ENCODE assay signal across 9 cellular contexts in the genomic region with DNA sequence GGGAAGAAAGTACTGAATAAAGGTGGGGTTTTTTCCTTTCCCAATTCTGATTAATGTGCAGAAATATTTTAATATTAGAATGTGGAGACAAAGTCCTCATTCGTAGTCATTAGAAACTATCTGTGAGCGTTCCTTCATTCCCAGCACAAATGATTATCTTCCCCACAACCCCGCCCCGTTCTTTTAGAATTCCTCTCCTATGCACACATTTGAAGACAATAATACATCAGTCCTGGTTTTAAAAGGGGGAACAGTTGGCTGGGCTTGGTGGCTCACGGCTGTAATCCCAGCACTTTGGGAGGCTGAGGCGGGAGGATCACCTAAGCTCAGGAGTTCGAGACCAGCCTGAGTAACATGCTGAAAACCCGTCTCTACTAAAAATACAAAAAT. TPM values are rescaled to one million over a fixed set of nuclear protein-coding genes. Genes with fewer than 3 reads are reported as not detected.
A peak's percentile ranks its signal among the peaks of the same experiment; 100 is the strongest.
DNase-seq lines count a peak whose midpoint lies in the region; TF ChIP-seq lines count a peak whose summit lies in the region.
"Had no signal": no experiment of that assay in that cellular context is flagged by ENCODE, and none has a peak within 500 bp of the region (broad histone marks: within the 10 kb centered on the region; RNA-seq: fewer than 3 reads in every experiment).

No MANE protein-coding gene starts in this region.

- H3K79me2 ChIP-seq in fibroblast of lung (ENCODE audit: control insufficient read depth, insufficient read depth, low read length), result peaks cover 24% of the 10 kb centered on the region

- H3K4me2 ChIP-seq in fibroblast of lung (ENCODE audit: extremely low read depth, insufficient read depth, low read length), result peak overlapping the region; percentile 78

- peak overlapping the region; percentile 78 for H3K4me3 ChIP-seq in GM12865 (ENCODE audit: low read depth, low read length)
- peak overlapping the region; percentile 62 to 99 (median 84) for H3K4me3 ChIP-seq in fibroblast of lung (replicated peaks in 1 of 4; ENCODE audit: control extremely low read depth in 1 of 4, insufficient read depth in 1 of 4, low read depth in 3 of 4, low read length in 4 of 4)
- H3K4me3 ChIP-seq in retinal pigment epithelial cell (ENCODE audit: low read length), result peak overlapping the region; percentile 95

- H2AFZ ChIP-seq in fibroblast of lung (ENCODE audit: low read length), result no peak overlapping the region

- peak overlapping the region; percentile 36 for H3K9ac ChIP-seq in fibroblast of lung (ENCODE audit: insufficient read depth, low read length)

- TF ChIP-seq CTCF in GM12865 (IDR thresholded peaks at IDR 0.05; ENCODE audit: insufficient read depth, low read depth, low read length, missing control alignments), result no peak
- no peak for TF ChIP-seq CTCF in fibroblast of lung (conservative IDR thresholded peaks at IDR 0.05 in 1 of 2, IDR thresholded peaks at IDR 0.05 in 1 of 2; ENCODE audit: low read depth in 1 of 2, low read length in 2 of 2)
- TF ChIP-seq CTCF in retinal pigment epithelial cell (conservative IDR thresholded peaks at IDR 0.05; ENCODE audit: low read depth, low read length), result no peak
- no peak for TF ChIP-seq CTCF in GM20000 (IDR thresholded peaks at IDR 0.05; ENCODE audit: extremely low read depth, missing control alignments)

- no peaks in the 10 kb centered on the region for H3K9me3 ChIP-seq in fibroblast of lung (ENCODE audit: control insufficient read depth, insufficient read depth, low read depth, low read length)

- DNase-seq in GM12865 (ENCODE audit: low read depth) (no peak), RKO (ENCODE audit: low spot score) (peak; percentile 54), fibroblast of lung (ENCODE audit: low read depth in 2 of 2) (peak in 1 of 2 donors; percentile 27), retinal pigment epithelial cell (ENCODE audit: low read depth) (no peak), NCI-H526 treated with DMSO at 0.1 percent for 48 hours (lab: John Stamatoyannopoulos, UW) (no peak), NCI-H1105 (lab: John Stamatoyannopoulos, UW) (no peak), GM20000 (ENCODE audit: low spot score) (no peak), DMS153 treated with DMSO at 0.1 percent for 48 hours (lab: John Stamatoyannopoulos, UW; ENCODE audit: unreplicated experiment) (no peak)
- DNase-seq: NCI-H1436 treated with DMSO at 0.1 percent for 48 hours had no signal

- no peaks in the 10 kb centered on the region for H4K20me1 ChIP-seq in fibroblast of lung (ENCODE audit: control insufficient read depth, extremely low read depth, insufficient read depth, low read length)

- no peaks in the 10 kb centered on the region for H3K36me3 ChIP-seq in fibroblast of lung (ENCODE audit: control insufficient read depth, insufficient read depth, low read length)

- H3K27ac ChIP-seq in fibroblast of lung (ENCODE audit: insufficient read depth, low read length), result peak overlapping the region; percentile 78

- H3K4me1 ChIP-seq in fibroblast of lung (ENCODE audit: control insufficient read depth, extremely low read depth, insufficient read depth, low read length), result no peaks in the 10 kb centered on the region

- no peaks in the 10 kb centered on the region for H3K27me3 ChIP-seq in fibroblast of lung (ENCODE audit: control insufficient read depth, insufficient read depth, low read length)

RNA-seq across cellular contexts. Expression of a gene that starts 0.9 kb away (rescaled TPM):
- 229 and 270 TPM in 2 replicates for total RNA-seq in fibroblast of lung
- 217 and 223 TPM in 2 replicates for polyA plus RNA-seq in fibroblast of lung
- polyA plus RNA-seq in fibroblast of lung (2012), result 77.7 and 90.2 TPM in 2 replicates
- polyA minus RNA-seq in fibroblast of lung (ENCODE audit: low replicate concordance), result 30.5 and 56.6 TPM in 2 replicates
